5 cellular contexts compared by ENCODE assay signal in genomic region chr5:176394096-176394495, GRCh38. TPM values are rescaled to one million over a fixed set of nuclear protein-coding genes. Genes with fewer than 3 reads are reported as not detected.
"Had no signal": no experiment of that assay in that cellular context is flagged by ENCODE, and none has a peak within 500 bp of the region (broad histone marks: within the 10 kb centered on the region; RNA-seq: fewer than 3 reads in every experiment).

No MANE protein-coding gene starts in this region.

- H3K27ac Mint-ChIP-seq: GM23338 had no signal

- H3K4me3 Mint-ChIP-seq: GM23338, H9 had no signal

- H3K4me3 ChIP-seq: GM23338 had no signal

- H3K9me3 Mint-ChIP-seq: GM23338, H9 had no signal

- DNase-seq: H9, HCEC 1CT, IMR-90 had no signal

- ATAC-seq: GM23338 had no signal

RNA-seq across cellular contexts. Expression of gene ARL10, which starts 28.8 kb away (rescaled TPM):
- total RNA-seq: HT-29 had no signal
